ENCODE assay signal across 8 cellular contexts in the genomic region with DNA sequence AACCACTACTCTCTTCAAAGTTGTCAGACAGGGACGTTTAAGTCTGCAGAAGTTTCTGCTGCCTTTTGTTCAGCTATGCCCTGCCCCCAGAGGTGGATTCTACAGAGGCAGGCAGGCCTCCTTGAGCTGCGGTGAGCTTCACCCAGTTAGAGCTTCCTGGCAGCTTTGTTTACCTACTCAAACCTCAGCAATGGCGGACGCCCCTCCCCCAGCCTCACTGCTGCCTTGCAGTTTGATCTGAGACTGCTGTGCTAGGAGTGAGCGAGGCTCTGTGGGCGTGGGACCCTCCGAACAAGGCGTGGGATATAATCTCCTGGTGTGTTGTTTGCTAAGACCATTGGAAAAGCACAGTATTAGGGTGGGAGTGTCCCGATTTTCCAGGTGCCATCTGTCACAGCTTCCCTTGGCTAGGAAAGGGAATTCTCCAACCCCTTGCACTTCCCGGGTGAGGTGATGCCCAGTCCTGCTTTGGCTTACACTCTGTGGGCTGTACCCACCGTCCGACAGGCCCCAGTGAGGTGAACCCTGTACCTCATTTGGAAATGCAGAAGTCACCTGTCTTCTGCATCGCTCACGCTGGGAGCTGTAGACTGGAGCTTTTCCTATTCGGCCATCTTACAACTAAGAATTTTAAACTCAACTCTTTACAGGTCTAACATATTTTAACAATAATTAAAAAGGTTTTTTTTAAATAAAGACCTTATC. TPM values are rescaled to one million over a fixed set of nuclear protein-coding genes. Genes with fewer than 3 reads are reported as not detected.
DNase-seq lines count a peak whose midpoint lies in the region; ATAC-seq and TF ChIP-seq lines count a peak whose summit lies in the region.
"Not testable (repeated sequence)": the region's sequence is repeated elsewhere in the genome, so short reads cannot be mapped to it uniquely, and the experiment has no call there.

No MANE protein-coding gene starts in this region.

- POLR2A ChIA-PET in activated CD4-positive, alpha-beta memory T cell treated with anti-CD3 and anti-CD28 coated beads, Interleukin-2, amount 10 ng/mL, durations not matched to agents 7 days and 5 days (lab: Charles Lee), result interaction anchor here (0.9 to 2.7 kb wide), 13 partner anchors 11 to 119 kb away, joined by 3 to 22 read pairs (median 5); partner anchors contain the start of gene PCNX1

- intact Hi-C loops in left lung (cut with DNase I), result not testable (repeated sequence)

- not testable (repeated sequence) for ATAC-seq in activated naive CD8-positive, alpha-beta T cell treated with anti-CD3 and anti-CD28 coated beads, Interleukin-2, amount 50 U/mL, for 24 hours; left lung

- not testable (repeated sequence) for H3K27me3 ChIP-seq in left lung

- H3K36me3 Mint-ChIP-seq in activated CD4-positive, alpha-beta memory T cell treated with anti-CD3 and anti-CD28 coated beads, Interleukin-2, amount 10 ng/mL, durations not matched to agents 7 days and 5 days (ENCODE audit: low read depth), result peaks cover 90% of the 10 kb centered on the region
- peaks cover 63% of the 10 kb centered on the region for H3K36me3 Mint-ChIP-seq in activated naive CD8-positive, alpha-beta T cell treated with anti-CD3 and anti-CD28 coated beads, Interleukin-2, amount 50 U/mL, for 24 hours (ENCODE audit: low read depth)

- not testable (repeated sequence) for H3K36me3 ChIP-seq in left lung

- H3K4me1 Mint-ChIP-seq in activated CD4-positive, alpha-beta memory T cell treated with anti-CD3 and anti-CD28 coated beads, Interleukin-2, amount 10 ng/mL, durations not matched to agents 7 days and 5 days, result peaks cover 59% of the 10 kb centered on the region
- H3K4me1 Mint-ChIP-seq in activated naive CD8-positive, alpha-beta T cell treated with anti-CD3 and anti-CD28 coated beads, Interleukin-2, amount 50 U/mL, for 24 hours, result peaks cover 72% of the 10 kb centered on the region

- not testable (repeated sequence) for TF ChIP-seq CTCF in left lung (IDR thresholded peaks at IDR 0.05)

- not testable (repeated sequence) for H3K4me1 ChIP-seq in left lung

- DNase-seq in T-helper 2 cell (peak; percentile 25 to 91 (median 68)), left lung (peak; percentile 40 to 80), ureter (ENCODE audit: low spot score) (peak; percentile 47)
- peak; percentile 91 for DNase-seq in activated CD4-positive, alpha-beta memory T cell treated with anti-CD3 and anti-CD28 coated beads, Interleukin-2, amount 10 ng/mL, durations not matched to agents 7 days and 5 days
- peak; percentile 43 to 81 for DNase-seq in activated T-helper 1 cell treated with anti-CD3 and anti-CD28 coated beads, Interleukin-2, amount 50 U/mL, for 16 hours (ENCODE audit: low read depth in 1 of 2, low spot score in 1 of 2)
- DNase-seq in activated naive CD8-positive, alpha-beta T cell treated with anti-CD3 and anti-CD28 coated beads, Interleukin-2, amount 50 U/mL, for 24 hours, result peak; percentile 49
- peak; percentile 68 for DNase-seq in stimulated activated CD4-positive, alpha-beta T cell treated with anti-CD3 and anti-CD28 coated beads, Interleukin-1b, Interleukin-23, amount 100 ng/mL, for 48 hours
- DNase-seq in stimulated activated CD8-positive, alpha-beta memory T cell treated with anti-CD3 and anti-CD28 coated beads, Interleukin-2, amount 100 ng/mL, for 1 hour (ENCODE audit: low read depth in 2 of 2), result peak; percentile 33 to 38

- CTCF ChIA-PET in activated CD4-positive, alpha-beta memory T cell treated with anti-CD3 and anti-CD28 coated beads, Interleukin-2, amount 10 ng/mL, durations not matched to agents 7 days and 5 days (lab: Charles Lee), result interaction anchor here (0.8 to 4.2 kb wide), 7 partner anchors 9 to 123 kb away, joined by 3 to 27 read pairs (median 4); partner anchors contain the start of gene PCNX1

- H3K27ac ChIP-seq in left lung, result not testable (repeated sequence)

- not testable (repeated sequence) for H3K4me3 ChIP-seq in left lung

- H3K4me3 Mint-ChIP-seq in activated CD4-positive, alpha-beta memory T cell treated with anti-CD3 and anti-CD28 coated beads, Interleukin-2, amount 10 ng/mL, durations not matched to agents 7 days and 5 days, result peak overlapping the region; percentile 57
- H3K4me3 Mint-ChIP-seq in activated naive CD8-positive, alpha-beta T cell treated with anti-CD3 and anti-CD28 coated beads, Interleukin-2, amount 50 U/mL, for 24 hours, result not testable (repeated sequence)

- H3K27me3 Mint-ChIP-seq in activated CD4-positive, alpha-beta memory T cell treated with anti-CD3 and anti-CD28 coated beads, Interleukin-2, amount 10 ng/mL, durations not matched to agents 7 days and 5 days; activated naive CD8-positive, alpha-beta T cell treated with anti-CD3 and anti-CD28 coated beads, Interleukin-2, amount 50 U/mL, for 24 hours: not testable (repeated sequence)

- H3K9me3 Mint-ChIP-seq in activated CD4-positive, alpha-beta memory T cell treated with anti-CD3 and anti-CD28 coated beads, Interleukin-2, amount 10 ng/mL, durations not matched to agents 7 days and 5 days, result peaks cover 42% of the 10 kb centered on the region
- peaks cover 51% of the 10 kb centered on the region for H3K9me3 Mint-ChIP-seq in activated naive CD8-positive, alpha-beta T cell treated with anti-CD3 and anti-CD28 coated beads, Interleukin-2, amount 50 U/mL, for 24 hours

- H3K9me3 ChIP-seq in left lung, result peaks cover 0 to 13% of the 10 kb centered on the region in 2 donors

- H3K27ac Mint-ChIP-seq in activated CD4-positive, alpha-beta memory T cell treated with anti-CD3 and anti-CD28 coated beads, Interleukin-2, amount 10 ng/mL, durations not matched to agents 7 days and 5 days, result peak overlapping the region; percentile 94
- peak overlapping the region; percentile 62 for H3K27ac Mint-ChIP-seq in activated naive CD8-positive, alpha-beta T cell treated with anti-CD3 and anti-CD28 coated beads, Interleukin-2, amount 50 U/mL, for 24 hours

RNA-seq across cellular contexts. Expression of gene PCNX1, which starts 34.5 kb away (rescaled TPM):
- total RNA-seq in activated CD4-positive, alpha-beta memory T cell treated with anti-CD3 and anti-CD28 coated beads, Interleukin-2, amount 10 ng/mL, durations not matched to agents 7 days and 5 days, result 10 to 100 TPM; 56.9 to 60.4 TPM
- total RNA-seq in left lung (10 to 100 TPM; 44.7 to 65.8 TPM), ureter (73.3 TPM)

Comparison
In these comparisons a context has a peak if more than half of its experiments do, and no peak if none do; other contexts are left out.
1. DNase-seq: peak in every context shown above with its lines; median percentile 91 in activated CD4-positive, alpha-beta memory T cell treated with anti-CD3 and anti-CD28 coated beads, Interleukin-2, amount 10 ng/mL, durations not matched to agents 7 days and 5 days; 68 in T-helper 2 cell; 68 in stimulated activated CD4-positive, alpha-beta T cell treated with anti-CD3 and anti-CD28 coated beads, Interleukin-1b, Interleukin-23, amount 100 ng/mL, for 48 hours; 62 in activated T-helper 1 cell treated with anti-CD3 and anti-CD28 coated beads, Interleukin-2, amount 50 U/mL, for 16 hours; 60 in left lung; 49 in activated naive CD8-positive, alpha-beta T cell treated with anti-CD3 and anti-CD28 coated beads, Interleukin-2, amount 50 U/mL, for 24 hours; 47 in ureter; 36 in stimulated activated CD8-positive, alpha-beta memory T cell treated with anti-CD3 and anti-CD28 coated beads, Interleukin-2, amount 100 ng/mL, for 1 hour.